Comparison of ENCODE assay signal across 10 cellular contexts in genomic region chr1:172450524-172450885, GRCh38. TPM values are rescaled to one million over a fixed set of nuclear protein-coding genes. Genes with fewer than 3 reads are reported as not detected.
A peak's percentile ranks its signal among the peaks of the same experiment; 100 is the strongest.
DNase-seq lines count a peak whose midpoint lies in the region; ATAC-seq and TF ChIP-seq lines count a peak whose summit lies in the region.
"Had no signal": no experiment of that assay in that cellular context is flagged by ENCODE, and none has a peak within 500 bp of the region (broad histone marks: within the 10 kb centered on the region; RNA-seq: fewer than 3 reads in every experiment).

No MANE protein-coding gene starts in this region.

- DNase-seq in NCI-H1092 treated with DMSO at 0.1 percent for 48 hours (lab: John Stamatoyannopoulos, UW) = peak; percentile 11
- no peak for DNase-seq in NCI-H1092 (lab: John Stamatoyannopoulos, UW)
- DNase-seq in NCI-H345 treated with DMSO at 0.1 percent for 48 hours (lab: John Stamatoyannopoulos, UW; ENCODE audit: unreplicated experiment) = peak; percentile 25
- DNase-seq in body of pancreas = peak in 3 of 4 donors; percentile 29 to 39 (median 35)
- no peak for DNase-seq in GM13977 (ENCODE audit: low spot score)
- no peak for DNase-seq in breast epithelium (ENCODE audit: low spot score in 2 of 2)
- DNase-seq: esophagus squamous epithelium had no signal

- H3K36me3 ChIP-seq in body of pancreas (replicated peaks in 1 of 2; ENCODE audit: insufficient read depth in 1 of 2, low read depth in 2 of 2) (no peaks in the 10 kb centered on the region), neutrophil (no peaks in the 10 kb centered on the region), breast epithelium (no peaks in the 10 kb centered on the region)
- H3K36me3 ChIP-seq: esophagus squamous epithelium, sigmoid colon had no signal

- 18 to 24% methylated on average over 7 of the region's 7 CpGs for WGBS in body of pancreas, 2 donors

- H3K4me1 ChIP-seq in body of pancreas (peaks cover 51% of the 10 kb centered on the region), neutrophil (ENCODE audit: control insufficient read depth in 1 of 2, insufficient read depth in 1 of 2, low read depth in 1 of 2, low read length in 1 of 2) (peaks cover 44 to 52% of the 10 kb centered on the region in 2 experiments), breast epithelium (peaks cover 0 to 20% of the 10 kb centered on the region in 2 donors)

- in situ Hi-C loops in GM13977 (cut with MboI; ENCODE audit: low pct_unique_long_range_greater_than_20kb, low sequenced_read_pairs, unreplicated experiment) = loop anchor here (25.0 kb wide), 1 partner anchor 262 kb away; no protein-coding TSS in a partner anchor

- H3K4me3 ChIP-seq in body of pancreas (no peak overlapping the region), neutrophil (ENCODE audit: low read depth in 1 of 2, low read length in 1 of 2) (peak overlapping the region; percentile 2 to 39), breast epithelium (no peak overlapping the region)

- intact Hi-C loops in body of pancreas (cut with DNase I) (no loop called here), breast epithelium (cut with DNase I; ENCODE audit: low total_unique reads) (no loop called here)

- H3K9me3 ChIP-seq in body of pancreas (no peaks in the 10 kb centered on the region), neutrophil (no peaks in the 10 kb centered on the region), breast epithelium (no peaks in the 10 kb centered on the region)
- H3K9me3 ChIP-seq: esophagus squamous epithelium, sigmoid colon had no signal

- ATAC-seq in body of pancreas (peak; percentile 16), GM21528 (IDR thresholded peaks at IDR 0.05; ENCODE audit: low FRiP score, unreplicated experiment) (no peak)

- H3K27me3 ChIP-seq in body of pancreas = no peaks in the 10 kb centered on the region
- no peaks in the 10 kb centered on the region for H3K27me3 ChIP-seq in neutrophil
- H3K27me3 ChIP-seq in breast epithelium = no peaks in the 10 kb centered on the region
- H3K27me3 ChIP-seq: esophagus squamous epithelium, sigmoid colon had no signal

- TF ChIP-seq POLR2A in body of pancreas (IDR thresholded peaks at IDR 0.05) = no peak
- no peak for TF ChIP-seq POLR2A in breast epithelium (IDR thresholded peaks at IDR 0.05)

- no peak for TF ChIP-seq CTCF in body of pancreas (IDR thresholded peaks at IDR 0.05)
- TF ChIP-seq CTCF in neutrophil (IDR thresholded peaks at IDR 0.05) = no peak
- no peak for TF ChIP-seq CTCF in GM13977 (IDR thresholded peaks at IDR 0.05; ENCODE audit: extremely low read depth, insufficient read depth, missing control alignments)
- no peak for TF ChIP-seq CTCF in breast epithelium (IDR thresholded peaks at IDR 0.05)

- H3K27ac ChIP-seq in body of pancreas = peak overlapping the region; percentile 62 to 84 (median 71)
- peak overlapping the region; percentile 59 for H3K27ac ChIP-seq in neutrophil
- peak overlapping the region in 1 of 2 donors; percentile 83 for H3K27ac ChIP-seq in breast epithelium
- H3K27ac ChIP-seq: esophagus squamous epithelium had no signal

RNA-seq across cellular contexts. Expression of gene PIGC, which starts 6.6 kb away (rescaled TPM):
- total RNA-seq in body of pancreas = 10 to 100 TPM; 16.5 to 18.4 TPM
- total RNA-seq in breast epithelium = 10 to 100 TPM; 20.3 to 39.2 (median 29.3) TPM

RNA-seq across cellular contexts. Expression of gene C1orf105, which starts 30.0 kb away (rescaled TPM):
- not detected for total RNA-seq in body of pancreas
- not detected for total RNA-seq in breast epithelium
- total RNA-seq: esophagus squamous epithelium, sigmoid colon had no signal

Comparison
In these comparisons a context has a peak if more than half of its experiments do, and no peak if none do; other contexts are left out.
1. DNase-seq: peak in NCI-H1092 treated with DMSO at 0.1 percent for 48 hours (single experiment), NCI-H345 treated with DMSO at 0.1 percent for 48 hours (single experiment) and body of pancreas (3 of 4); none in NCI-H1092 (single experiment), GM13977 (single experiment) and breast epithelium (0 of 2).
2. H3K4me3 ChIP-seq: peak in neutrophil (2 of 2); none in body of pancreas (0 of 2) and breast epithelium (0 of 3).